In genomic region chr14:28707814-28708213, GRCh38 we compare ENCODE assay signal across 22 cellular contexts. TPM values are rescaled to one million over a fixed set of nuclear protein-coding genes. Genes with fewer than 3 reads are reported as not detected.
DNase-seq lines count a peak whose midpoint lies in the region; ATAC-seq, FAIRE-seq and TF ChIP-seq lines count a peak whose summit lies in the region.
"Had no signal": no experiment of that assay in that cellular context is flagged by ENCODE, and none has a peak within 500 bp of the region (broad histone marks: within the 10 kb centered on the region; RNA-seq: fewer than 3 reads in every experiment).

No MANE protein-coding gene starts in this region.

- TF ChIP-seq CTCF in AG04449 (IDR thresholded peaks at IDR 0.05; ENCODE audit: insufficient read depth, low read length, missing control alignments) (no peak), bronchial epithelial cell (IDR thresholded peaks at IDR 0.05; ENCODE audit: insufficient read depth, low read length, severe bottlenecking) (no peak), kidney epithelial cell (IDR thresholded peaks at IDR 0.05; ENCODE audit: insufficient read depth, low read length, poor library complexity, severe bottlenecking) (no peak), esophagus squamous epithelium (IDR thresholded peaks at IDR 0.05) (no peak)
- TF ChIP-seq CTCF in CD8-positive, alpha-beta T cell (IDR thresholded peaks at IDR 0.05), result no peak

- H3K4me1 ChIP-seq in esophagus squamous epithelium, result no peaks in the 10 kb centered on the region
- no peaks in the 10 kb centered on the region for H3K4me1 ChIP-seq in CD8-positive, alpha-beta T cell (ENCODE audit: insufficient read depth, low read length)
- H3K4me1 ChIP-seq: A549 had no signal

- H3K27ac Mint-ChIP-seq in activated T-cell treated with anti-CD3 and anti-CD28 coated beads, Interleukin-2, amount 50 U/mL, for 72 hours, result no peak overlapping the region
- no peak overlapping the region for H3K27ac Mint-ChIP-seq in CD8-positive, alpha-beta T cell
- H3K27ac Mint-ChIP-seq: activated CD8-positive, alpha-beta T cell treated with anti-CD3 and anti-CD28 coated beads, Interleukin-2, amount 10 ng/mL, durations not matched to agents 7 days and 5 days; CD4-positive, alpha-beta T cell; dendritic cell treated with granulocyte-macrophage colony-stimulating factor and Interleukin-4, amounts not matched to agents 40 ng/mL and 50 ng/mL, for 4 days; type B pancreatic cell had no signal

- POLR2A ChIA-PET in AG04449 (lab: Yijun Ruan, JAX), result no interaction called here
- POLR2A ChIA-PET in CD8-positive, alpha-beta T cell (lab: Charles Lee), result no interaction called here

- H3K36me3 ChIP-seq in bronchial epithelial cell (ENCODE audit: control insufficient read depth, insufficient read depth, low read length) (no peaks in the 10 kb centered on the region), kidney epithelial cell (ENCODE audit: control insufficient read depth, insufficient read depth, low read length) (no peaks in the 10 kb centered on the region), esophagus squamous epithelium (no peaks in the 10 kb centered on the region)
- H3K36me3 ChIP-seq in CD8-positive, alpha-beta T cell (ENCODE audit: insufficient read depth, low read length), result no peaks in the 10 kb centered on the region
- H3K36me3 ChIP-seq: ovary had no signal

- H3K4me1 Mint-ChIP-seq in activated T-cell treated with anti-CD3 and anti-CD28 coated beads, Interleukin-2, amount 50 U/mL, for 72 hours (ENCODE audit: low read depth), result no peaks in the 10 kb centered on the region
- H3K4me1 Mint-ChIP-seq in CD8-positive, alpha-beta T cell (ENCODE audit: low read depth), result no peaks in the 10 kb centered on the region

- CTCF ChIA-PET in AG04449 (lab: Yijun Ruan, JAX), result no interaction called here
- CTCF ChIA-PET in CD8-positive, alpha-beta T cell (lab: Charles Lee), result no interaction called here

- H3K9me3 Mint-ChIP-seq in activated T-cell treated with anti-CD3 and anti-CD28 coated beads, Interleukin-2, amount 50 U/mL, for 72 hours, result peaks cover 10 to 16% of the 10 kb centered on the region in 2 donors
- peaks cover 27% of the 10 kb centered on the region for H3K9me3 Mint-ChIP-seq in CD8-positive, alpha-beta T cell
- H3K9me3 Mint-ChIP-seq: type B pancreatic cell had no signal

- no peak for FAIRE-seq in bronchial epithelial cell (lab: Jason Lieb, UNC)
- FAIRE-seq: A549 had no signal

- H3K27me3 ChIP-seq in bronchial epithelial cell (ENCODE audit: control insufficient read depth, insufficient read depth, low read length), result no peaks in the 10 kb centered on the region
- H3K27me3 ChIP-seq in kidney epithelial cell (ENCODE audit: control insufficient read depth, insufficient read depth, low read length), result no peaks in the 10 kb centered on the region
- H3K27me3 ChIP-seq in esophagus squamous epithelium, result no peaks in the 10 kb centered on the region
- no peaks in the 10 kb centered on the region for H3K27me3 ChIP-seq in CD8-positive, alpha-beta T cell (ENCODE audit: insufficient read depth, low read length)
- H3K27me3 ChIP-seq: ovary had no signal

- H3K27me3 Mint-ChIP-seq in activated T-cell treated with anti-CD3 and anti-CD28 coated beads, Interleukin-2, amount 50 U/mL, for 72 hours (ENCODE audit: low read depth), result no peaks in the 10 kb centered on the region
- H3K27me3 Mint-ChIP-seq in CD8-positive, alpha-beta T cell (ENCODE audit: low read depth), result no peaks in the 10 kb centered on the region
- H3K27me3 Mint-ChIP-seq: CD4-positive, alpha-beta T cell; dendritic cell treated with granulocyte-macrophage colony-stimulating factor and Interleukin-4, amounts not matched to agents 40 ng/mL and 50 ng/mL, for 4 days; type B pancreatic cell had no signal

- no peaks in the 10 kb centered on the region for H3K9me3 ChIP-seq in esophagus squamous epithelium
- no peaks in the 10 kb centered on the region for H3K9me3 ChIP-seq in CD8-positive, alpha-beta T cell (ENCODE audit: low read length)
- H3K9me3 ChIP-seq: ovary had no signal

- H3K36me3 Mint-ChIP-seq in activated T-cell treated with anti-CD3 and anti-CD28 coated beads, Interleukin-2, amount 50 U/mL, for 72 hours (ENCODE audit: insufficient read depth in 2 of 2), result peaks cover 0 to 1% of the 10 kb centered on the region in 2 donors
- H3K36me3 Mint-ChIP-seq in CD8-positive, alpha-beta T cell, result no peaks in the 10 kb centered on the region
- H3K36me3 Mint-ChIP-seq: type B pancreatic cell had no signal

- TF ChIP-seq POLR2A in esophagus squamous epithelium (IDR thresholded peaks at IDR 0.05), result no peak

- DNase-seq in AG04449 (ENCODE audit: low read depth, low spot score) (peak; percentile 29), LHCN-M2 (ENCODE audit: low read depth) (peak; percentile 84), bronchial epithelial cell (ENCODE audit: low read depth) (peak; percentile 71), kidney epithelial cell (ENCODE audit: low read depth) (peak; percentile 14), esophagus squamous epithelium (lab: John Stamatoyannopoulos, UW) (no peak)
- DNase-seq in activated CD8-positive, alpha-beta memory T cell treated with anti-CD3 and anti-CD28 coated beads, Interleukin-2, amount 50 U/mL, for 4 hours, result no peak
- no peak for DNase-seq in activated T-cell treated with anti-CD3 and anti-CD28 coated beads, Interleukin-2, amount 50 U/mL, for 72 hours
- DNase-seq in CD8-positive, alpha-beta T cell, result no peak
- DNase-seq: activated CD8-positive, alpha-beta T cell treated with anti-CD3 and anti-CD28 coated beads, Interleukin-2, amount 10 ng/mL, durations not matched to agents 7 days and 5 days; CD4-positive, alpha-beta T cell; DND-41; left cardiac atrium; NCI-H1436; NK-92 treated with Interleukin-12 subunit alpha and Interleukin-12 subunit beta, amount 100 ng/mL, for 24 hours; ovary; stimulated activated CD4-positive, alpha-beta T cell treated with anti-CD3 and anti-CD28 coated beads, Interleukin-12 subunit alpha, Interleukin-12 subunit beta, amount 100 ng/mL, for 4 hours; stimulated activated naive CD4-positive, alpha-beta T cell; T-helper 1 cell had no signal

- intact Hi-C loops in esophagus squamous epithelium (cut with DNase I), result no loop called here
- intact Hi-C loops in CD8-positive, alpha-beta T cell (cut with DNase I, micrococcal nuclease), result no loop called here

- no peak overlapping the region for H3K4me3 Mint-ChIP-seq in activated T-cell treated with anti-CD3 and anti-CD28 coated beads, Interleukin-2, amount 50 U/mL, for 72 hours
- no peak overlapping the region for H3K4me3 Mint-ChIP-seq in CD8-positive, alpha-beta T cell
- H3K4me3 Mint-ChIP-seq: activated CD8-positive, alpha-beta T cell treated with anti-CD3 and anti-CD28 coated beads, Interleukin-2, amount 10 ng/mL, durations not matched to agents 7 days and 5 days; CD4-positive, alpha-beta T cell; dendritic cell treated with granulocyte-macrophage colony-stimulating factor and Interleukin-4, amounts not matched to agents 40 ng/mL and 50 ng/mL, for 4 days; type B pancreatic cell had no signal

- WGBS in esophagus squamous epithelium, 2 donors, result 46% methylated on average over 2 of the region's 2 CpGs

- no peak for ATAC-seq in activated T-cell treated with anti-CD3 and anti-CD28 coated beads, Interleukin-2, amount 50 U/mL, for 72 hours (replicated peaks in 1 of 2)
- ATAC-seq in CD8-positive, alpha-beta T cell, result no peak
- ATAC-seq: A549; activated CD8-positive, alpha-beta T cell treated with anti-CD3 and anti-CD28 coated beads, Interleukin-2, amount 10 ng/mL, durations not matched to agents 7 days and 5 days; left cardiac atrium had no signal

- H3K4me3 ChIP-seq in AG04449 (ENCODE audit: low read depth, low read length), result no peak overlapping the region
- H3K4me3 ChIP-seq in bronchial epithelial cell (ENCODE audit: low read depth, low read length), result no peak overlapping the region
- H3K4me3 ChIP-seq in kidney epithelial cell (ENCODE audit: low read depth, low read length), result no peak overlapping the region
- no peak overlapping the region for H3K4me3 ChIP-seq in esophagus squamous epithelium
- no peak overlapping the region for H3K4me3 ChIP-seq in CD8-positive, alpha-beta T cell (ENCODE audit: low read depth, low read length)
- H3K4me3 ChIP-seq: A549, ovary had no signal

- no peak overlapping the region for H3K27ac ChIP-seq in esophagus squamous epithelium
- no peak overlapping the region for H3K27ac ChIP-seq in CD8-positive, alpha-beta T cell (ENCODE audit: low read depth, low read length)
- H3K27ac ChIP-seq: A549, KMS-11, ovary had no signal

RNA-seq across cellular contexts. Expression of gene FOXG1, which starts 58.8 kb away (rescaled TPM):
- not detected in 2 replicates for total RNA-seq in LHCN-M2 (2014; rRNA removed)
- polyA plus RNA-seq in LHCN-M2 (2012), result not detected
- not detected in 2 replicates for total RNA-seq in bronchial epithelial cell
- 0.17 TPM in 1 of 2 replicates, not detected in the other for total RNA-seq in kidney epithelial cell
- total RNA-seq in esophagus squamous epithelium, result under 1 TPM in 1 of 4 donors, not detected in 3; 0.38 TPM
- total RNA-seq in activated T-cell treated with anti-CD3 and anti-CD28 coated beads, Interleukin-2, amount 50 U/mL, for 72 hours, result not detected
- total RNA-seq in CD8-positive, alpha-beta T cell, result not detected
- total RNA-seq: activated CD8-positive, alpha-beta T cell treated with anti-CD3 and anti-CD28 coated beads, Interleukin-2, amount 10 ng/mL, durations not matched to agents 7 days and 5 days; CD4-positive, alpha-beta T cell; left cardiac atrium had no signal

Comparison
In these comparisons a context has a peak if more than half of its experiments do, and no peak if none do; other contexts are left out.
1. DNase-seq: peak in AG04449 (single experiment), LHCN-M2 (single experiment), bronchial epithelial cell (single experiment) and kidney epithelial cell (single experiment); none in activated CD8-positive, alpha-beta memory T cell treated with anti-CD3 and anti-CD28 coated beads, Interleukin-2, amount 50 U/mL, for 4 hours (single experiment), esophagus squamous epithelium (single experiment), activated T-cell treated with anti-CD3 and anti-CD28 coated beads, Interleukin-2, amount 50 U/mL, for 72 hours (0 of 2) and CD8-positive, alpha-beta T cell (0 of 7).